ENCODE assay signal across 1 cellular context in genomic region chr7:33678675-33679335, GRCh38.
TF ChIP-seq lines count a peak whose summit lies in the region.

No MANE protein-coding gene starts in this region.

TF ChIP-seq in endothelial cell of umbilical vein, 7 proteins besides CTCF, POLR2A, EP300 and RAD21 (continued from another document):
- no peak for TF ChIP-seq EZH2 (IDR thresholded peaks at IDR 0.05; ENCODE audit: borderline replicate concordance, low read depth, low read length, severe bottlenecking)
TF ChIP-seq in endothelial cell of umbilical vein: peak in this region for 0.
